ENCODE assay signal across 3 cellular contexts in the genomic region with DNA sequence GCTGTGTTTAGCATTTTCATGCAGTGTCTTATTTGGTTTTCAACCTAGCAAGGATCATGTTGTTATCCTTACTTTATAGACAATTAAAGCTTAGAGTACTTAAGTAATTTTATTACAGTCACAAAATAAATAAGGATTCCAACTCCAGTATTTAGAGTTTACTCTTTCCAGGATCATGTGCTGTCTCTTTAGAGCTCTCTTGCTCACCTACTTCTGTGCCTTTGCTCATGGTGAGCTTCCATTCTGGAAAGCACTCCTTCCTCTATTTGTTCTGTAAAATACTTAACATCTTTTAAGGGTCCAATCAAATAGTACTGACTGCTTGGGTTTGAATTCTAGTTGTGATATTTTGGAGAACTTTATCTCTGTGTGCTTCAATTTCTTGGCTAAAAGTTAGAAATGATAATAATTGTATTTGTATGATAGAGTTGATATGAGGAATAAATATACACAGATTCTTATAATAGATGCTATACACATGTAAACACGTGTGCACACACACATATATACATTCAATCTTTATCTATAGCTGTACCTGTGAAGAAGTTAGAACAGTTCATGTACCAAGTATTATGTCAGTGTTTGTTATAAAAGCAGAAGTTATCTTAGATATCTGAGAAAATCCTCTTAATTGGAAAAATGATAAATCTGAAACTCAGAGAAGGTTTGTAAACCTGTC.
A peak's percentile ranks its signal among the peaks of the same experiment; 100 is the strongest.
TF ChIP-seq lines count a peak whose summit lies in the region.

No MANE protein-coding gene starts in this region.

TF ChIP-seq in SK-N-SH, 30 proteins besides CTCF, POLR2A, EP300 and RAD21 (continued from another document and continues in another):
- TF ChIP-seq, protein P1, sequence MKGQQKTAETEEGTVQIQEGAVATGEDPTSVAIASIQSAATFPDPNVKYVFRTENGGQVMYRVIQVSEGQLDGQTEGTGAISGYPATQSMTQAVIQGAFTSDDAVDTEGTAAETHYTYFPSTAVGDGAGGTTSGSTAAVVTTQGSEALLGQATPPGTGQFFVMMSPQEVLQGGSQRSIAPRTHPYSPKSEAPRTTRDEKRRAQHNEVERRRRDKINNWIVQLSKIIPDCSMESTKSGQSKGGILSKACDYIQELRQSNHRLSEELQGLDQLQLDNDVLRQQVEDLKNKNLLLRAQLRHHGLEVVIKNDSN (IDR thresholded peaks at IDR 0.05; ENCODE audit: borderline replicate concordance, low read depth) = no peak
- TF ChIP-seq FOXM1 (IDR thresholded peaks at IDR 0.05; ENCODE audit: low read depth) (no peak), JUND (IDR thresholded peaks at IDR 0.05) (no peak), RFX5 (IDR thresholded peaks at IDR 0.05; ENCODE audit: low read length) (no peak), TEAD4 (IDR thresholded peaks at IDR 0.05; ENCODE audit: borderline replicate concordance, insufficient read depth) (no peak), TAF1 (IDR thresholded peaks at IDR 0.05; ENCODE audit: borderline replicate concordance, low read depth, low read length) (no peak), RCOR1 (IDR thresholded peaks at IDR 0.05; ENCODE audit: low read length) (no peak), CHD2 (IDR thresholded peaks at IDR 0.05; ENCODE audit: low read length, partially characterized antibody) (no peak), NRF1 (IDR thresholded peaks at IDR 0.05; ENCODE audit: low read depth, low read length) (no peak), RXRA (IDR thresholded peaks at IDR 0.05; ENCODE audit: borderline replicate concordance, low read depth) (no peak)
- TF ChIP-seq, protein P2, sequence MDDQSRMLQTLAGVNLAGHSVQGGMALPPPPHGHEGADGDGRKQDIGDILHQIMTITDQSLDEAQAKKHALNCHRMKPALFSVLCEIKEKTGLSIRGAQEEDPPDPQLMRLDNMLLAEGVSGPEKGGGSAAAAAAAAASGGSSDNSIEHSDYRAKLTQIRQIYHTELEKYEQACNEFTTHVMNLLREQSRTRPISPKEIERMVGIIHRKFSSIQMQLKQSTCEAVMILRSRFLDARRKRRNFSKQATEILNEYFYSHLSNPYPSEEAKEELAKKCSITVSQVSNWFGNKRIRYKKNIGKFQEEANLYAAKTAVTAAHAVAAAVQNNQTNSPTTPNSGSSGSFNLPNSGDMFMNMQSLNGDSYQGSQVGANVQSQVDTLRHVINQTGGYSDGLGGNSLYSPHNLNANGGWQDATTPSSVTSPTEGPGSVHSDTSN (IDR thresholded peaks at IDR 0.05) = no peak
- TF ChIP-seq, protein P3, sequence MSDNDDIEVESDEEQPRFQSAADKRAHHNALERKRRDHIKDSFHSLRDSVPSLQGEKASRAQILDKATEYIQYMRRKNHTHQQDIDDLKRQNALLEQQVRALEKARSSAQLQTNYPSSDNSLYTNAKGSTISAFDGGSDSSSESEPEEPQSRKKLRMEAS (IDR thresholded peaks at IDR 0.05; ENCODE audit: low read depth) = no peak
- TF ChIP-seq, protein P4, sequence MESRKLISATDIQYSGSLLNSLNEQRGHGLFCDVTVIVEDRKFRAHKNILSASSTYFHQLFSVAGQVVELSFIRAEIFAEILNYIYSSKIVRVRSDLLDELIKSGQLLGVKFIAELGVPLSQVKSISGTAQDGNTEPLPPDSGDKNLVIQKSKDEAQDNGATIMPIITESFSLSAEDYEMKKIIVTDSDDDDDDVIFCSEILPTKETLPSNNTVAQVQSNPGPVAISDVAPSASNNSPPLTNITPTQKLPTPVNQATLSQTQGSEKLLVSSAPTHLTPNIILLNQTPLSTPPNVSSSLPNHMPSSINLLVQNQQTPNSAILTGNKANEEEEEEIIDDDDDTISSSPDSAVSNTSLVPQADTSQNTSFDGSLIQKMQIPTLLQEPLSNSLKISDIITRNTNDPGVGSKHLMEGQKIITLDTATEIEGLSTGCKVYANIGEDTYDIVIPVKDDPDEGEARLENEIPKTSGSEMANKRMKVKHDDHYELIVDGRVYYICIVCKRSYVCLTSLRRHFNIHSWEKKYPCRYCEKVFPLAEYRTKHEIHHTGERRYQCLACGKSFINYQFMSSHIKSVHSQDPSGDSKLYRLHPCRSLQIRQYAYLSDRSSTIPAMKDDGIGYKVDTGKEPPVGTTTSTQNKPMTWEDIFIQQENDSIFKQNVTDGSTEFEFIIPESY (IDR thresholded peaks at IDR 0.05; ENCODE audit: borderline replicate concordance, low read depth) = no peak

TF ChIP-seq in SK-N-SH treated with all-trans-retinoic acid at 6 μM for 48 hours, 23 proteins besides CTCF, POLR2A, EP300 and RAD21 (continued from another document):
- TF ChIP-seq TCF4 (CRISPR knock-in tag; IDR thresholded peaks at IDR 0.05; ENCODE audit: borderline replicate concordance) (no peak), CSDC2 (CRISPR knock-in tag; IDR thresholded peaks at IDR 0.05) (no peak), PPARA (CRISPR knock-in tag; IDR thresholded peaks at IDR 0.05; ENCODE audit: borderline replicate concordance) (no peak), ZNF565 (CRISPR knock-in tag; conservative IDR thresholded peaks at IDR 0.05; ENCODE audit: low read depth) (no peak), ESRRG (CRISPR knock-in tag; IDR thresholded peaks at IDR 0.05) (no peak), ZNF70 (CRISPR knock-in tag; IDR thresholded peaks at IDR 0.05) (no peak), ISL1 (CRISPR knock-in tag; IDR thresholded peaks at IDR 0.05) (no peak), GLIS3 (CRISPR knock-in tag; IDR thresholded peaks at IDR 0.05) (no peak), OSR1 (CRISPR knock-in tag; IDR thresholded peaks at IDR 0.05) (no peak), ARNTL (CRISPR knock-in tag; IDR thresholded peaks at IDR 0.05; ENCODE audit: borderline replicate concordance, low read depth) (no peak), ZNF8 (CRISPR knock-in tag; IDR thresholded peaks at IDR 0.05) (no peak)
- TF ChIP-seq, protein P5, sequence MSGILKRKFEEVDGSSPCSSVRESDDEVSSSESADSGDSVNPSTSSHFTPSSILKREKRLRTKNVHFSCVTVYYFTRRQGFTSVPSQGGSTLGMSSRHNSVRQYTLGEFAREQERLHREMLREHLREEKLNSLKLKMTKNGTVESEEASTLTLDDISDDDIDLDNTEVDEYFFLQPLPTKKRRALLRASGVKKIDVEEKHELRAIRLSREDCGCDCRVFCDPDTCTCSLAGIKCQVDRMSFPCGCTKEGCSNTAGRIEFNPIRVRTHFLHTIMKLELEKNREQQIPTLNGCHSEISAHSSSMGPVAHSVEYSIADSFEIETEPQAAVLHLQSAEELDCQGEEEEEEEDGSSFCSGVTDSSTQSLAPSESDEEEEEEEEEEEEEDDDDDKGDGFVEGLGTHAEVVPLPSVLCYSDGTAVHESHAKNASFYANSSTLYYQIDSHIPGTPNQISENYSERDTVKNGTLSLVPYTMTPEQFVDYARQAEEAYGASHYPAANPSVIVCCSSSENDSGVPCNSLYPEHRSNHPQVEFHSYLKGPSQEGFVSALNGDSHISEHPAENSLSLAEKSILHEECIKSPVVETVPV (CRISPR knock-in tag; IDR thresholded peaks at IDR 0.05) = no peak
- TF ChIP-seq, protein P6, sequence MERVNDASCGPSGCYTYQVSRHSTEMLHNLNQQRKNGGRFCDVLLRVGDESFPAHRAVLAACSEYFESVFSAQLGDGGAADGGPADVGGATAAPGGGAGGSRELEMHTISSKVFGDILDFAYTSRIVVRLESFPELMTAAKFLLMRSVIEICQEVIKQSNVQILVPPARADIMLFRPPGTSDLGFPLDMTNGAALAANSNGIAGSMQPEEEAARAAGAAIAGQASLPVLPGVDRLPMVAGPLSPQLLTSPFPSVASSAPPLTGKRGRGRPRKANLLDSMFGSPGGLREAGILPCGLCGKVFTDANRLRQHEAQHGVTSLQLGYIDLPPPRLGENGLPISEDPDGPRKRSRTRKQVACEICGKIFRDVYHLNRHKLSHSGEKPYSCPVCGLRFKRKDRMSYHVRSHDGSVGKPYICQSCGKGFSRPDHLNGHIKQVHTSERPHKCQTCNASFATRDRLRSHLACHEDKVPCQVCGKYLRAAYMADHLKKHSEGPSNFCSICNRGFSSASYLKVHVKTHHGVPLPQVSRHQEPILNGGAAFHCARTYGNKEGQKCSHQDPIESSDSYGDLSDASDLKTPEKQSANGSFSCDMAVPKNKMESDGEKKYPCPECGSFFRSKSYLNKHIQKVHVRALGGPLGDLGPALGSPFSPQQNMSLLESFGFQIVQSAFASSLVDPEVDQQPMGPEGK (CRISPR knock-in tag; IDR thresholded peaks at IDR 0.05; ENCODE audit: borderline replicate concordance) = no peak

TF ChIP-seq in K562, 482 proteins besides CTCF, POLR2A, EP300 and RAD21 (continues in another document):
- TF ChIP-seq L3MBTL2 (IDR thresholded peaks at IDR 0.05) (0 out of 2 replicates have a peak, but pooled peaks have one; percentile 17), SREBF2 (CRISPR knock-in tag; IDR thresholded peaks at IDR 0.05) (0 out of 2 replicates have a peak, but pooled peaks have one; percentile 73), KDM1A (IDR thresholded peaks at IDR 0.05) (peak in 1 of 2 experiments; percentile 25; a peak in 1 of 4 replicates), SPI1 (IDR thresholded peaks at IDR 0.05; ENCODE audit: borderline replicate concordance, low read depth, low read length) (no peak)
- TF ChIP-seq, protein P7, sequence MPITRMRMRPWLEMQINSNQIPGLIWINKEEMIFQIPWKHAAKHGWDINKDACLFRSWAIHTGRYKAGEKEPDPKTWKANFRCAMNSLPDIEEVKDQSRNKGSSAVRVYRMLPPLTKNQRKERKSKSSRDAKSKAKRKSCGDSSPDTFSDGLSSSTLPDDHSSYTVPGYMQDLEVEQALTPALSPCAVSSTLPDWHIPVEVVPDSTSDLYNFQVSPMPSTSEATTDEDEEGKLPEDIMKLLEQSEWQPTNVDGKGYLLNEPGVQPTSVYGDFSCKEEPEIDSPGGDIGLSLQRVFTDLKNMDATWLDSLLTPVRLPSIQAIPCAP (CRISPR knock-in tag; IDR thresholded peaks at IDR 0.05; ENCODE audit: borderline replicate concordance) = no peak
- TF ChIP-seq, protein P8, sequence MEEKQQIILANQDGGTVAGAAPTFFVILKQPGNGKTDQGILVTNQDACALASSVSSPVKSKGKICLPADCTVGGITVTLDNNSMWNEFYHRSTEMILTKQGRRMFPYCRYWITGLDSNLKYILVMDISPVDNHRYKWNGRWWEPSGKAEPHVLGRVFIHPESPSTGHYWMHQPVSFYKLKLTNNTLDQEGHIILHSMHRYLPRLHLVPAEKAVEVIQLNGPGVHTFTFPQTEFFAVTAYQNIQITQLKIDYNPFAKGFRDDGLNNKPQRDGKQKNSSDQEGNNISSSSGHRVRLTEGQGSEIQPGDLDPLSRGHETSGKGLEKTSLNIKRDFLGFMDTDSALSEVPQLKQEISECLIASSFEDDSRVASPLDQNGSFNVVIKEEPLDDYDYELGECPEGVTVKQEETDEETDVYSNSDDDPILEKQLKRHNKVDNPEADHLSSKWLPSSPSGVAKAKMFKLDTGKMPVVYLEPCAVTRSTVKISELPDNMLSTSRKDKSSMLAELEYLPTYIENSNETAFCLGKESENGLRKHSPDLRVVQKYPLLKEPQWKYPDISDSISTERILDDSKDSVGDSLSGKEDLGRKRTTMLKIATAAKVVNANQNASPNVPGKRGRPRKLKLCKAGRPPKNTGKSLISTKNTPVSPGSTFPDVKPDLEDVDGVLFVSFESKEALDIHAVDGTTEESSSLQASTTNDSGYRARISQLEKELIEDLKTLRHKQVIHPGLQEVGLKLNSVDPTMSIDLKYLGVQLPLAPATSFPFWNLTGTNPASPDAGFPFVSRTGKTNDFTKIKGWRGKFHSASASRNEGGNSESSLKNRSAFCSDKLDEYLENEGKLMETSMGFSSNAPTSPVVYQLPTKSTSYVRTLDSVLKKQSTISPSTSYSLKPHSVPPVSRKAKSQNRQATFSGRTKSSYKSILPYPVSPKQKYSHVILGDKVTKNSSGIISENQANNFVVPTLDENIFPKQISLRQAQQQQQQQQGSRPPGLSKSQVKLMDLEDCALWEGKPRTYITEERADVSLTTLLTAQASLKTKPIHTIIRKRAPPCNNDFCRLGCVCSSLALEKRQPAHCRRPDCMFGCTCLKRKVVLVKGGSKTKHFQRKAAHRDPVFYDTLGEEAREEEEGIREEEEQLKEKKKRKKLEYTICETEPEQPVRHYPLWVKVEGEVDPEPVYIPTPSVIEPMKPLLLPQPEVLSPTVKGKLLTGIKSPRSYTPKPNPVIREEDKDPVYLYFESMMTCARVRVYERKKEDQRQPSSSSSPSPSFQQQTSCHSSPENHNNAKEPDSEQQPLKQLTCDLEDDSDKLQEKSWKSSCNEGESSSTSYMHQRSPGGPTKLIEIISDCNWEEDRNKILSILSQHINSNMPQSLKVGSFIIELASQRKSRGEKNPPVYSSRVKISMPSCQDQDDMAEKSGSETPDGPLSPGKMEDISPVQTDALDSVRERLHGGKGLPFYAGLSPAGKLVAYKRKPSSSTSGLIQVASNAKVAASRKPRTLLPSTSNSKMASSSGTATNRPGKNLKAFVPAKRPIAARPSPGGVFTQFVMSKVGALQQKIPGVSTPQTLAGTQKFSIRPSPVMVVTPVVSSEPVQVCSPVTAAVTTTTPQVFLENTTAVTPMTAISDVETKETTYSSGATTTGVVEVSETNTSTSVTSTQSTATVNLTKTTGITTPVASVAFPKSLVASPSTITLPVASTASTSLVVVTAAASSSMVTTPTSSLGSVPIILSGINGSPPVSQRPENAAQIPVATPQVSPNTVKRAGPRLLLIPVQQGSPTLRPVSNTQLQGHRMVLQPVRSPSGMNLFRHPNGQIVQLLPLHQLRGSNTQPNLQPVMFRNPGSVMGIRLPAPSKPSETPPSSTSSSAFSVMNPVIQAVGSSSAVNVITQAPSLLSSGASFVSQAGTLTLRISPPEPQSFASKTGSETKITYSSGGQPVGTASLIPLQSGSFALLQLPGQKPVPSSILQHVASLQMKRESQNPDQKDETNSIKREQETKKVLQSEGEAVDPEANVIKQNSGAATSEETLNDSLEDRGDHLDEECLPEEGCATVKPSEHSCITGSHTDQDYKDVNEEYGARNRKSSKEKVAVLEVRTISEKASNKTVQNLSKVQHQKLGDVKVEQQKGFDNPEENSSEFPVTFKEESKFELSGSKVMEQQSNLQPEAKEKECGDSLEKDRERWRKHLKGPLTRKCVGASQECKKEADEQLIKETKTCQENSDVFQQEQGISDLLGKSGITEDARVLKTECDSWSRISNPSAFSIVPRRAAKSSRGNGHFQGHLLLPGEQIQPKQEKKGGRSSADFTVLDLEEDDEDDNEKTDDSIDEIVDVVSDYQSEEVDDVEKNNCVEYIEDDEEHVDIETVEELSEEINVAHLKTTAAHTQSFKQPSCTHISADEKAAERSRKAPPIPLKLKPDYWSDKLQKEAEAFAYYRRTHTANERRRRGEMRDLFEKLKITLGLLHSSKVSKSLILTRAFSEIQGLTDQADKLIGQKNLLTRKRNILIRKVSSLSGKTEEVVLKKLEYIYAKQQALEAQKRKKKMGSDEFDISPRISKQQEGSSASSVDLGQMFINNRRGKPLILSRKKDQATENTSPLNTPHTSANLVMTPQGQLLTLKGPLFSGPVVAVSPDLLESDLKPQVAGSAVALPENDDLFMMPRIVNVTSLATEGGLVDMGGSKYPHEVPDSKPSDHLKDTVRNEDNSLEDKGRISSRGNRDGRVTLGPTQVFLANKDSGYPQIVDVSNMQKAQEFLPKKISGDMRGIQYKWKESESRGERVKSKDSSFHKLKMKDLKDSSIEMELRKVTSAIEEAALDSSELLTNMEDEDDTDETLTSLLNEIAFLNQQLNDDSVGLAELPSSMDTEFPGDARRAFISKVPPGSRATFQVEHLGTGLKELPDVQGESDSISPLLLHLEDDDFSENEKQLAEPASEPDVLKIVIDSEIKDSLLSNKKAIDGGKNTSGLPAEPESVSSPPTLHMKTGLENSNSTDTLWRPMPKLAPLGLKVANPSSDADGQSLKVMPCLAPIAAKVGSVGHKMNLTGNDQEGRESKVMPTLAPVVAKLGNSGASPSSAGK (IDR thresholded peaks at IDR 0.05) = peak; percentile 53
- TF ChIP-seq, protein P9, sequence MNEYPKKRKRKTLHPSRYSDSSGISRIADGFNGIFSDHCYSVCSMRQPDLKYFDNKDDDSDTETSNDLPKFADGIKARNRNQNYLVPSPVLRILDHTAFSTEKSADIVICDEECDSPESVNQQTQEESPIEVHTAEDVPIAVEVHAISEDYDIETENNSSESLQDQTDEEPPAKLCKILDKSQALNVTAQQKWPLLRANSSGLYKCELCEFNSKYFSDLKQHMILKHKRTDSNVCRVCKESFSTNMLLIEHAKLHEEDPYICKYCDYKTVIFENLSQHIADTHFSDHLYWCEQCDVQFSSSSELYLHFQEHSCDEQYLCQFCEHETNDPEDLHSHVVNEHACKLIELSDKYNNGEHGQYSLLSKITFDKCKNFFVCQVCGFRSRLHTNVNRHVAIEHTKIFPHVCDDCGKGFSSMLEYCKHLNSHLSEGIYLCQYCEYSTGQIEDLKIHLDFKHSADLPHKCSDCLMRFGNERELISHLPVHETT (CRISPR knock-in tag; conservative IDR thresholded peaks at IDR 0.05 in 1 of 2, IDR thresholded peaks at IDR 0.05 in 1 of 2) = 0 out of 4 replicates have a peak, but pooled peaks of 1 of the 2 experiments have one; percentile 26
